8 cellular contexts compared by ENCODE assay signal in genomic region chr2:38602136-38602731, GRCh38. TPM values are rescaled to one million over a fixed set of nuclear protein-coding genes. Genes with fewer than 3 reads are reported as not detected.
DNase-seq lines count a peak whose midpoint lies in the region; ATAC-seq, FAIRE-seq and TF ChIP-seq lines count a peak whose summit lies in the region.

No MANE protein-coding gene starts in this region.

- WGBS in body of pancreas, 2 donors, result 0% methylated on average over 14 to 74 of the region's 74 CpGs
- 0 to 1% (median 0%) methylated on average over 56 to 74 of the region's 74 CpGs for WGBS in small intestine, 3 donors

- no peak for FAIRE-seq in small intestine (lab: Jason Lieb, UNC)

- intact Hi-C loops in body of pancreas (cut with DNase I), result loop anchor here (10.0 kb wide), 1 partner anchor 53 kb away; no protein-coding TSS in a partner anchor

- peak overlapping the region; percentile 93 for H3K9ac ChIP-seq in iPS-20b (ENCODE audit: low read depth, low read length)

- TF ChIP-seq CTCF in body of pancreas (IDR thresholded peaks at IDR 0.05), result no peak

- ATAC-seq in GM19025 (IDR thresholded peaks at IDR 0.05; ENCODE audit: low read depth, unreplicated experiment) (peak; percentile 8), HG03039 (IDR thresholded peaks at IDR 0.05; ENCODE audit: unreplicated experiment) (peak; percentile 11), body of pancreas (peak; percentile 28)

- H3K9me3 ChIP-seq in body of pancreas (no peaks in the 10 kb centered on the region), iPS-20b (ENCODE audit: insufficient read depth, low read depth, low read length) (no peaks in the 10 kb centered on the region), small intestine (ENCODE audit: control insufficient read depth, low read depth) (no peaks in the 10 kb centered on the region)

- no peak for TF ChIP-seq POLR2A in body of pancreas (IDR thresholded peaks at IDR 0.05)

- H3K27me3 ChIP-seq in body of pancreas (no peaks in the 10 kb centered on the region), iPS-20b (ENCODE audit: insufficient read depth, low read length) (no peaks in the 10 kb centered on the region), small intestine (ENCODE audit: control insufficient read depth in 2 of 2, insufficient read depth in 2 of 2, low read length in 2 of 2) (no peaks in the 10 kb centered on the region)

- H3K27ac ChIP-seq in body of pancreas, result peak overlapping the region; percentile 88 to 98 (median 92)
- H3K27ac ChIP-seq in iPS-20b (ENCODE audit: low read length), result peak overlapping the region; percentile 77
- peak overlapping the region; percentile 98 to 100 for H3K27ac ChIP-seq in small intestine (ENCODE audit: low read depth in 1 of 2, low read length in 1 of 2)

- no peaks in the 10 kb centered on the region for H3K36me3 ChIP-seq in body of pancreas (replicated peaks in 1 of 2; ENCODE audit: insufficient read depth in 1 of 2, low read depth in 2 of 2)
- H3K36me3 ChIP-seq in iPS-20b (ENCODE audit: insufficient read depth, low read depth, low read length), result no peaks in the 10 kb centered on the region
- no peaks in the 10 kb centered on the region for H3K36me3 ChIP-seq in small intestine (ENCODE audit: control insufficient read depth in 2 of 2, insufficient read depth in 2 of 2, low read length in 2 of 2)

- H3K4me3 ChIP-seq in body of pancreas (peak overlapping the region; percentile 68 to 97), iPS-20b (ENCODE audit: low read length) (peak overlapping the region; percentile 99; the same call in 1 of the 2 replicates), small intestine (ENCODE audit: low read depth in 1 of 2, low read length in 2 of 2) (peak overlapping the region; percentile 97 to 99)

- DNase-seq in T-helper 1 cell (peak; percentile 19 to 39 (median 29)), body of pancreas (peak; percentile 25 to 63 (median 38)), small intestine (peak; percentile 31), NAMALWA (ENCODE audit: low spot score) (no peak), DMS153 (lab: John Stamatoyannopoulos, UW) (no peak)

- peaks cover 51% of the 10 kb centered on the region for H3K4me1 ChIP-seq in body of pancreas
- H3K4me1 ChIP-seq in iPS-20b (ENCODE audit: insufficient read depth, low read length), result peaks cover 15% of the 10 kb centered on the region
- H3K4me1 ChIP-seq in small intestine (ENCODE audit: control insufficient read depth in 2 of 2, insufficient read depth in 1 of 2, low read depth in 1 of 2, low read length in 1 of 2), result peaks cover 6 to 8% of the 10 kb centered on the region in 2 donors

RNA-seq across cellular contexts. Expression of gene HNRNPLL, which starts 0.5 kb away (rescaled TPM):
- total RNA-seq in body of pancreas, result 10 to 100 TPM; 21.8 to 22.4 TPM
- polyA plus RNA-seq in small intestine, result 10 to 100 TPM; 17.3 to 19.9 (median 19.4) TPM

Comparison
In these comparisons a context has a peak if more than half of its experiments do, and no peak if none do; other contexts are left out.
1. DNase-seq: peak in T-helper 1 cell (5 of 5), body of pancreas (4 of 4) and small intestine (single experiment); none in NAMALWA (single experiment) and DMS153 (single experiment).
2. Peak in every context shown above with its lines, with median percentiles within 50 percentile points of each other: ATAC-seq, H3K27ac ChIP-seq and H3K4me3 ChIP-seq.